Comparison of ENCODE assay signal across 9 cellular contexts in genomic region chr15:67834593-67835348, GRCh38. TPM values are rescaled to one million over a fixed set of nuclear protein-coding genes. Genes with fewer than 3 reads are reported as not detected.
DNase-seq lines count a peak whose midpoint lies in the region; ATAC-seq, FAIRE-seq and TF ChIP-seq lines count a peak whose summit lies in the region.
"Had no signal": no experiment of that assay in that cellular context is flagged by ENCODE, and none has a peak within 500 bp of the region (broad histone marks: within the 10 kb centered on the region; RNA-seq: fewer than 3 reads in every experiment).

No MANE protein-coding gene starts in this region.

- H3K36me3 ChIP-seq in kidney (ENCODE audit: control insufficient read depth in 1 of 2, insufficient read depth in 2 of 2, low read length in 2 of 2), result no peaks in the 10 kb centered on the region

- intact Hi-C loops in kidney (cut with DNase I) (loop anchor here (10.0 kb wide), 1 partner anchor 370 kb away; no protein-coding TSS in a partner anchor), sciatic nerve (cut with DNase I) (loop anchor here (5.0 kb wide), 2 partner anchors 377 to 887 kb away; no protein-coding TSS in a partner anchor)

- peak; percentile 4 to 6 for ATAC-seq in activated CD4-positive, CD25-positive, alpha-beta regulatory T cell treated with anti-CD3 and anti-CD28 coated beads, Interleukin-2, amount 50 U/mL, for 24 hours
- peak in 1 of 2 donors; percentile 16 for ATAC-seq in activated T-cell treated with anti-CD3 and anti-CD28 coated beads, Interleukin-2, amount 50 U/mL, for 4 hours
- no peak for ATAC-seq in stimulated activated naive B cell treated with anti-CD40 and anti-IgM and Interleukin-4, amounts not matched to agents 10 μg/mL and 1 μg/mL and 100 μg/mL, for 72 hours (replicated peaks)
- ATAC-seq in sciatic nerve, result no peak

- H3K27ac ChIP-seq in kidney (ENCODE audit: low read depth in 2 of 2, low read length in 2 of 2), result no peak overlapping the region

- H3K27ac Mint-ChIP-seq in stimulated activated naive B cell treated with anti-CD40 and anti-IgM and Interleukin-4, amounts not matched to agents 10 μg/mL and 1 μg/mL and 100 μg/mL, for 72 hours, result peak overlapping the region; percentile 71

- no peaks in the 10 kb centered on the region for H3K9me3 ChIP-seq in kidney (ENCODE audit: control insufficient read depth in 1 of 2, low read length in 2 of 2)

- H3K36me3 Mint-ChIP-seq in activated T-cell treated with anti-CD3 and anti-CD28 coated beads, Interleukin-2, amount 50 U/mL, for 4 hours (ENCODE audit: insufficient read depth), result no peaks in the 10 kb centered on the region
- no peaks in the 10 kb centered on the region for H3K36me3 Mint-ChIP-seq in stimulated activated naive B cell treated with anti-CD40 and anti-IgM and Interleukin-4, amounts not matched to agents 10 μg/mL and 1 μg/mL and 100 μg/mL, for 72 hours

- TF ChIP-seq CTCF in kidney (IDR thresholded peaks at IDR 0.05; ENCODE audit: borderline replicate concordance, extremely low read depth, insufficient read depth), result no peak

- no peak for DNase-seq in activated CD4-positive, CD25-positive, alpha-beta regulatory T cell (lab: John Stamatoyannopoulos, UW)
- DNase-seq in activated T-cell treated with anti-CD3 and anti-CD28 coated beads, Interleukin-2, amount 50 U/mL, for 4 hours, result no peak
- DNase-seq in kidney (peak; percentile 78), globus pallidus (ENCODE audit: low spot score) (no peak), HEK293T (ENCODE audit: extremely low spot score) (no peak), sciatic nerve (ENCODE audit: low spot score) (no peak)
- no peak for DNase-seq in stimulated activated naive B cell treated with anti-CD40 and anti-IgM and Interleukin-4, amounts not matched to agents 10 μg/mL and 1 μg/mL and 100 μg/mL, for 72 hours

- peak overlapping the region; percentile 25 to 59 for H3K4me3 ChIP-seq in kidney (ENCODE audit: low read length in 2 of 2)

- FAIRE-seq in kidney (lab: Jason Lieb, UNC), result no peak
- FAIRE-seq: islet of Langerhans had no signal

- peaks cover 59% of the 10 kb centered on the region for H3K27me3 Mint-ChIP-seq in activated T-cell treated with anti-CD3 and anti-CD28 coated beads, Interleukin-2, amount 50 U/mL, for 4 hours (ENCODE audit: low read depth)
- peaks cover 57 to 73% of the 10 kb centered on the region in 2 donors for H3K27me3 Mint-ChIP-seq in stimulated activated naive B cell treated with anti-CD40 and anti-IgM and Interleukin-4, amounts not matched to agents 10 μg/mL and 1 μg/mL and 100 μg/mL, for 72 hours

- H3K4me1 ChIP-seq in kidney (ENCODE audit: control insufficient read depth in 1 of 2, insufficient read depth in 1 of 2, low read depth in 1 of 2, low read length in 2 of 2), result peaks cover 19 to 24% of the 10 kb centered on the region in 2 donors

- H3K4me1 Mint-ChIP-seq in activated T-cell treated with anti-CD3 and anti-CD28 coated beads, Interleukin-2, amount 50 U/mL, for 4 hours (ENCODE audit: low read depth), result peaks cover 45% of the 10 kb centered on the region
- peaks cover 31 to 69% of the 10 kb centered on the region in 2 donors for H3K4me1 Mint-ChIP-seq in stimulated activated naive B cell treated with anti-CD40 and anti-IgM and Interleukin-4, amounts not matched to agents 10 μg/mL and 1 μg/mL and 100 μg/mL, for 72 hours

- CTCF ChIA-PET in HEK293T (lab: Yijun Ruan, JAX), result interaction anchor here (0.7 kb wide), 1 partner anchor 372 kb away, joined by 3 read pairs; no protein-coding TSS in a partner anchor

- H3K9ac ChIP-seq in kidney (ENCODE audit: low read length in 2 of 2), result no peak overlapping the region

- no peaks in the 10 kb centered on the region for H3K9me3 Mint-ChIP-seq in activated T-cell treated with anti-CD3 and anti-CD28 coated beads, Interleukin-2, amount 50 U/mL, for 4 hours
- H3K9me3 Mint-ChIP-seq in stimulated activated naive B cell treated with anti-CD40 and anti-IgM and Interleukin-4, amounts not matched to agents 10 μg/mL and 1 μg/mL and 100 μg/mL, for 72 hours, result no peaks in the 10 kb centered on the region

- peak overlapping the region; percentile 76 for H3K4me3 Mint-ChIP-seq in activated T-cell treated with anti-CD3 and anti-CD28 coated beads, Interleukin-2, amount 50 U/mL, for 4 hours
- H3K4me3 Mint-ChIP-seq in stimulated activated naive B cell treated with anti-CD40 and anti-IgM and Interleukin-4, amounts not matched to agents 10 μg/mL and 1 μg/mL and 100 μg/mL, for 72 hours, result peak overlapping the region; percentile 75 to 80

- POLR2A ChIA-PET in HEK293T (lab: Yijun Ruan, JAX), result no interaction called here

TF ChIP-seq in HEK293T, 16 proteins besides CTCF, POLR2A, EP300 and RAD21:
- TF ChIP-seq PKNOX1 (IDR thresholded peaks at IDR 0.05) (no peak), BHLHE40 (IDR thresholded peaks at IDR 0.05; ENCODE audit: borderline replicate concordance) (no peak), ZNF384 (IDR thresholded peaks at IDR 0.05) (no peak), L3MBTL2 (conservative IDR thresholded peaks at IDR 0.05) (no peak), ELF4 (IDR thresholded peaks at IDR 0.05) (no peak), FOXK2 (IDR thresholded peaks at IDR 0.05) (no peak), FOXA1 (IDR thresholded peaks at IDR 0.05) (no peak), SP1 (IDR thresholded peaks at IDR 0.05) (no peak), HDGF (IDR thresholded peaks at IDR 0.05; ENCODE audit: borderline replicate concordance) (no peak), NFRKB (IDR thresholded peaks at IDR 0.05) (no peak), CTBP1 (IDR thresholded peaks at IDR 0.05; ENCODE audit: borderline replicate concordance) (no peak), ARNT (IDR thresholded peaks at IDR 0.05) (no peak), LEF1 (IDR thresholded peaks at IDR 0.05; ENCODE audit: borderline replicate concordance) (no peak), TARDBP (IDR thresholded peaks at IDR 0.05) (no peak), SUZ12 (IDR thresholded peaks at IDR 0.05) (no peak), FOXM1 (IDR thresholded peaks at IDR 0.05; ENCODE audit: borderline replicate concordance) (no peak)

RNA-seq across cellular contexts. Expression of gene RNU6-1, which starts 5.1 kb away (rescaled TPM):
- total RNA-seq in activated T-cell treated with anti-CD3 and anti-CD28 coated beads, Interleukin-2, amount 50 U/mL, for 4 hours, result not detected
- total RNA-seq in kidney, result not detected
- polyA plus RNA-seq in kidney (ENCODE audit: insufficient read depth, low read depth, low replicate concordance), result not detected
- not detected for total RNA-seq in sciatic nerve

RNA-seq across cellular contexts. Expression of gene SKOR1, which starts 9.5 kb away (rescaled TPM):
- total RNA-seq in activated T-cell treated with anti-CD3 and anti-CD28 coated beads, Interleukin-2, amount 50 U/mL, for 4 hours, result under 1 TPM; 0.15 to 0.34 (median 0.33) TPM
- total RNA-seq in kidney (0.57 TPM), sciatic nerve (1.3 TPM)
- 0.22 TPM for polyA plus RNA-seq in kidney (ENCODE audit: insufficient read depth, low read depth, low replicate concordance)

Comparison
In these comparisons a context has a peak if more than half of its experiments do, and no peak if none do; other contexts are left out.
1. ATAC-seq: peak in activated CD4-positive, CD25-positive, alpha-beta regulatory T cell treated with anti-CD3 and anti-CD28 coated beads, Interleukin-2, amount 50 U/mL, for 24 hours (2 of 2); none in stimulated activated naive B cell treated with anti-CD40 and anti-IgM and Interleukin-4, amounts not matched to agents 10 μg/mL and 1 μg/mL and 100 μg/mL, for 72 hours (0 of 2) and sciatic nerve (single experiment).